ENCODE assay signal across 1 cellular context in genomic region chr11:112024778-112025678, GRCh38.
TF ChIP-seq lines count a peak whose summit lies in the region.

DLAT (plus strand) TSS chr11:112025408; CDS start chr11:112025473, 65 bp downstream.

TF ChIP-seq in HEK293, 187 proteins besides CTCF, POLR2A, EP300 and RAD21 (continued from another document and continues in another):
- TF ChIP-seq ZBTB49 (tag by site-specific recombination; IDR thresholded peaks at IDR 0.05; ENCODE audit: low read depth) (no peak), ZBTB20 (tag by site-specific recombination; IDR thresholded peaks at IDR 0.05) (peak; percentile 91), SP7 (tag by site-specific recombination; IDR thresholded peaks at IDR 0.05) (peak; percentile 76; the same call in 1 of the 2 replicates), BCL11A (tag by site-specific recombination; IDR thresholded peaks at IDR 0.05; ENCODE audit: low read depth) (peak; percentile 66; the same call in 1 of the 2 replicates), ZNF280C (tag by site-specific recombination; IDR thresholded peaks at IDR 0.05) (no peak), ZNF2 (tag by site-specific recombination; IDR thresholded peaks at IDR 0.05) (peak; percentile 93), ZNF335 (tag by site-specific recombination; conservative IDR thresholded peaks at IDR 0.05) (peak; percentile 93), KLF17 (tag by site-specific recombination; IDR thresholded peaks at IDR 0.05) (peak; percentile 42; the same call in 1 of the 2 replicates), KLF16 (tag by site-specific recombination; IDR thresholded peaks at IDR 0.05) (peak; percentile 91), ZNF610 (tag by site-specific recombination; IDR thresholded peaks at IDR 0.05; ENCODE audit: borderline replicate concordance) (peak; percentile 89; the same call in 1 of the 2 replicates), ZNF391 (tag by site-specific recombination; IDR thresholded peaks at IDR 0.05; ENCODE audit: borderline replicate concordance, low read depth) (peak; percentile 61; the same call in 1 of the 2 replicates), PRDM4 (tag by site-specific recombination; IDR thresholded peaks at IDR 0.05) (0 out of 2 replicates have a peak, but pooled peaks have one; percentile 8), HIC1 (tag by site-specific recombination; IDR thresholded peaks at IDR 0.05) (peak; percentile 64; the same call in 1 of the 2 replicates), ZNF777 (tag by site-specific recombination; IDR thresholded peaks at IDR 0.05; ENCODE audit: borderline replicate concordance) (peak; percentile 91; the same call in 1 of the 2 replicates), ZNF596 (tag by site-specific recombination; IDR thresholded peaks at IDR 0.05) (no peak), ZNF398 (tag by site-specific recombination; IDR thresholded peaks at IDR 0.05) (peak; percentile 84), IKZF3 (tag by site-specific recombination; IDR thresholded peaks at IDR 0.05) (peak; percentile 81), ZNF10 (tag by site-specific recombination; IDR thresholded peaks at IDR 0.05) (peak; percentile 46; the same call in 1 of the 2 replicates), ZNF600 (tag by site-specific recombination; IDR thresholded peaks at IDR 0.05) (0 out of 2 replicates have a peak, but pooled peaks have one; percentile 36), ZNF274 (IDR thresholded peaks at IDR 0.05; ENCODE audit: low read length) (no peak), ZNF274 (tag by site-specific recombination; IDR thresholded peaks at IDR 0.05; ENCODE audit: borderline replicate concordance) (no peak), ZNF580 (tag by site-specific recombination; IDR thresholded peaks at IDR 0.05) (0 out of 2 replicates have a peak, but pooled peaks have one; percentile 73), ZBTB26 (tag by site-specific recombination; optimal IDR thresholded peaks at IDR 0.05) (peak; percentile 84), ZBTB11 (tag by site-specific recombination; conservative IDR thresholded peaks at IDR 0.05; ENCODE audit: low read depth) (peak; percentile 89), ZNF37A (tag by site-specific recombination; IDR thresholded peaks at IDR 0.05) (no peak), WT1 (tag by site-specific recombination; IDR thresholded peaks at IDR 0.05) (peak; percentile 29; the same call in 1 of the 2 replicates), ZNF394 (tag by site-specific recombination; IDR thresholded peaks at IDR 0.05; ENCODE audit: borderline replicate concordance) (no peak; the same call in 1 of the 2 replicates), ZNF549 (tag by site-specific recombination; IDR thresholded peaks at IDR 0.05) (no peak), KLF8 (tag by site-specific recombination; IDR thresholded peaks at IDR 0.05) (peak; percentile 87), GLIS2 (tag by site-specific recombination; IDR thresholded peaks at IDR 0.05) (peak; percentile 8; the same call in 1 of the 2 replicates), ZNF24 (tag by site-specific recombination; IDR thresholded peaks at IDR 0.05) (peak; percentile 86), ZBTB48 (tag by site-specific recombination; IDR thresholded peaks at IDR 0.05) (peak; percentile 90), ZBTB17 (tag by site-specific recombination; IDR thresholded peaks at IDR 0.05) (peak; percentile 85), ZNF184 (tag by site-specific recombination; IDR thresholded peaks at IDR 0.05) (no peak), ZXDB (tag by site-specific recombination; IDR thresholded peaks at IDR 0.05) (peak; percentile 97), ZNF223 (tag by site-specific recombination; IDR thresholded peaks at IDR 0.05) (no peak), GLIS1 (tag by site-specific recombination; IDR thresholded peaks at IDR 0.05) (peak; percentile 52), ZNF701 (tag by site-specific recombination; IDR thresholded peaks at IDR 0.05) (no peak), PATZ1 (tag by site-specific recombination; IDR thresholded peaks at IDR 0.05) (peak; percentile 93), ZFP41 (tag by site-specific recombination; IDR thresholded peaks at IDR 0.05; ENCODE audit: borderline replicate concordance) (no peak), KLF9 (tag by site-specific recombination; IDR thresholded peaks at IDR 0.05; ENCODE audit: low read depth) (peak; percentile 93)
